Comparison of ENCODE assay signal across 9 cellular contexts in the genomic region with DNA sequence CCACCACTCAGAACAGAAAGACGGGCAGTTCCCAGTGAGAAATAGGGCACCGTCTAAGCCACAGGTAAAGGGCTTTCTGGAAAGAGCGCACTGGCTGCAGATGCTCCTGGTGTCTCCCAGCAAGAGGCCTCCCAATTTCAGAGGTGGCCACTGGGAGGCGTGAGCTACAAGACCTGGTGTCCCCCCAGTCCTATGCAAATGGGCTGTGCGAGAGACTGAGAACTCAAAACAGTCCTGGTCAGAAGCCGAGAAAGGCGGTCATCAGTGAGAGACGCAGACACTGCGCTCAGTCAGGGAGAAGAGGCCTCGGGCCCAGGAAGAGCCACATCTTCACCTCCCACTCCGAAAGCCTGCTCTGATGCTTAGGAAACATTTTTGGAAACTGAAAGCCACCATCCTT.
DNase-seq lines count a peak whose midpoint lies in the region; ATAC-seq, FAIRE-seq and TF ChIP-seq lines count a peak whose summit lies in the region.
"Had no signal": no experiment of that assay in that cellular context is flagged by ENCODE, and none has a peak within 500 bp of the region (broad histone marks: within the 10 kb centered on the region; RNA-seq: fewer than 3 reads in every experiment).

No MANE protein-coding gene starts in this region.

- in situ Hi-C loops in brain microvascular endothelial cell (cut with HindIII; ENCODE audit: low pct_ligation_motif_present, low sequenced_read_pairs): no loop called here

- no peak overlapping the region for H3K4me3 ChIP-seq in brain microvascular endothelial cell (ENCODE audit: low read depth, low read length)
- H3K4me3 ChIP-seq in small intestine (ENCODE audit: low read depth in 1 of 2, low read length in 2 of 2): no peak overlapping the region

- peaks cover 2% of the 10 kb centered on the region for H3K36me3 ChIP-seq in brain microvascular endothelial cell (replicated peaks)
- peaks cover 0 to 9% of the 10 kb centered on the region in 2 donors for H3K36me3 ChIP-seq in small intestine (ENCODE audit: control insufficient read depth in 2 of 2, insufficient read depth in 2 of 2, low read length in 2 of 2)

- H3K4me1 Mint-ChIP-seq in activated T-cell treated with anti-CD3 and anti-CD28 coated beads, Interleukin-2, amount 50 U/mL, for 4 hours (ENCODE audit: low read depth): peaks cover 5% of the 10 kb centered on the region
- H3K4me1 Mint-ChIP-seq: CD4-positive, CD25-positive, alpha-beta regulatory T cell had no signal

- H3K27ac ChIP-seq in brain microvascular endothelial cell: no peak overlapping the region
- no peak overlapping the region for H3K27ac ChIP-seq in small intestine (ENCODE audit: low read depth in 1 of 2, low read length in 1 of 2)

- no peaks in the 10 kb centered on the region for H3K4me1 ChIP-seq in small intestine (ENCODE audit: control insufficient read depth in 2 of 2, insufficient read depth in 1 of 2, low read depth in 1 of 2, low read length in 1 of 2)

- H3K9me3 Mint-ChIP-seq in activated T-cell treated with anti-CD3 and anti-CD28 coated beads, Interleukin-2, amount 50 U/mL, for 4 hours: no peaks in the 10 kb centered on the region

- peak in 1 of 2 donors; percentile 52 for ATAC-seq in activated T-cell treated with anti-CD3 and anti-CD28 coated beads, Interleukin-2, amount 50 U/mL, for 4 hours
- no peak for ATAC-seq in GM19324 (IDR thresholded peaks at IDR 0.05; ENCODE audit: low FRiP score, unreplicated experiment)

- TF ChIP-seq CTCF in brain microvascular endothelial cell (IDR thresholded peaks at IDR 0.05; ENCODE audit: low read depth, low read length, missing control alignments): peak; percentile 27

- no peaks in the 10 kb centered on the region for H3K27me3 ChIP-seq in brain microvascular endothelial cell (replicated peaks)
- H3K27me3 ChIP-seq in small intestine (ENCODE audit: control insufficient read depth in 2 of 2, insufficient read depth in 2 of 2, low read length in 2 of 2): no peaks in the 10 kb centered on the region

- no peak for TF ChIP-seq EP300 in Ishikawa (IDR thresholded peaks at IDR 0.05; ENCODE audit: borderline replicate concordance)

- H3K27me3 Mint-ChIP-seq in activated T-cell treated with anti-CD3 and anti-CD28 coated beads, Interleukin-2, amount 50 U/mL, for 4 hours (ENCODE audit: low read depth): no peaks in the 10 kb centered on the region
- H3K27me3 Mint-ChIP-seq: CD4-positive, CD25-positive, alpha-beta regulatory T cell had no signal

- FAIRE-seq in small intestine (lab: Jason Lieb, UNC): no peak

- peaks cover 9% of the 10 kb centered on the region for H3K36me3 Mint-ChIP-seq in activated T-cell treated with anti-CD3 and anti-CD28 coated beads, Interleukin-2, amount 50 U/mL, for 4 hours (ENCODE audit: insufficient read depth)

- H3K4me3 Mint-ChIP-seq in activated T-cell treated with anti-CD3 and anti-CD28 coated beads, Interleukin-2, amount 50 U/mL, for 4 hours: peak overlapping the region; percentile 26

- no peaks in the 10 kb centered on the region for H3K9me3 ChIP-seq in small intestine (ENCODE audit: control insufficient read depth, low read depth)

- WGBS in small intestine, 3 donors: 87 to 93% (median 89%) methylated on average over 11 of the region's 11 CpGs

- DNase-seq in activated T-cell treated with anti-CD3 and anti-CD28 coated beads, Interleukin-2, amount 50 U/mL, for 4 hours: no peak
- no peak for DNase-seq in activated T-cell treated with anti-CD3 and anti-CD28 coated beads, Interleukin-2, amount 50 U/mL, for 1 hour
- DNase-seq in brain microvascular endothelial cell (no peak), small intestine (peak; percentile 7), GDM1 (lab: John Stamatoyannopoulos, UW) (no peak), HuH-7.5 (ENCODE audit: low spot score) (no peak)

- peak; percentile 16; the same call in 1 of the 2 replicates for TF ChIP-seq RAD21 in Ishikawa (IDR thresholded peaks at IDR 0.05; ENCODE audit: low read depth)

TF ChIP-seq in Ishikawa, 13 proteins besides CTCF, POLR2A, EP300 and RAD21:
- TF ChIP-seq MAX (IDR thresholded peaks at IDR 0.05): no peak
- TF ChIP-seq, protein P1, sequence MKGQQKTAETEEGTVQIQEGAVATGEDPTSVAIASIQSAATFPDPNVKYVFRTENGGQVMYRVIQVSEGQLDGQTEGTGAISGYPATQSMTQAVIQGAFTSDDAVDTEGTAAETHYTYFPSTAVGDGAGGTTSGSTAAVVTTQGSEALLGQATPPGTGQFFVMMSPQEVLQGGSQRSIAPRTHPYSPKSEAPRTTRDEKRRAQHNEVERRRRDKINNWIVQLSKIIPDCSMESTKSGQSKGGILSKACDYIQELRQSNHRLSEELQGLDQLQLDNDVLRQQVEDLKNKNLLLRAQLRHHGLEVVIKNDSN (IDR thresholded peaks at IDR 0.05): no peak
- TF ChIP-seq TCF12 (IDR thresholded peaks at IDR 0.05; ENCODE audit: low read depth): no peak
- no peak for TF ChIP-seq EGR1 (IDR thresholded peaks at IDR 0.05)
TF ChIP-seq in Ishikawa: peak in this region for 0.
